ENCODE assay signal across 13 cellular contexts in the genomic region with DNA sequence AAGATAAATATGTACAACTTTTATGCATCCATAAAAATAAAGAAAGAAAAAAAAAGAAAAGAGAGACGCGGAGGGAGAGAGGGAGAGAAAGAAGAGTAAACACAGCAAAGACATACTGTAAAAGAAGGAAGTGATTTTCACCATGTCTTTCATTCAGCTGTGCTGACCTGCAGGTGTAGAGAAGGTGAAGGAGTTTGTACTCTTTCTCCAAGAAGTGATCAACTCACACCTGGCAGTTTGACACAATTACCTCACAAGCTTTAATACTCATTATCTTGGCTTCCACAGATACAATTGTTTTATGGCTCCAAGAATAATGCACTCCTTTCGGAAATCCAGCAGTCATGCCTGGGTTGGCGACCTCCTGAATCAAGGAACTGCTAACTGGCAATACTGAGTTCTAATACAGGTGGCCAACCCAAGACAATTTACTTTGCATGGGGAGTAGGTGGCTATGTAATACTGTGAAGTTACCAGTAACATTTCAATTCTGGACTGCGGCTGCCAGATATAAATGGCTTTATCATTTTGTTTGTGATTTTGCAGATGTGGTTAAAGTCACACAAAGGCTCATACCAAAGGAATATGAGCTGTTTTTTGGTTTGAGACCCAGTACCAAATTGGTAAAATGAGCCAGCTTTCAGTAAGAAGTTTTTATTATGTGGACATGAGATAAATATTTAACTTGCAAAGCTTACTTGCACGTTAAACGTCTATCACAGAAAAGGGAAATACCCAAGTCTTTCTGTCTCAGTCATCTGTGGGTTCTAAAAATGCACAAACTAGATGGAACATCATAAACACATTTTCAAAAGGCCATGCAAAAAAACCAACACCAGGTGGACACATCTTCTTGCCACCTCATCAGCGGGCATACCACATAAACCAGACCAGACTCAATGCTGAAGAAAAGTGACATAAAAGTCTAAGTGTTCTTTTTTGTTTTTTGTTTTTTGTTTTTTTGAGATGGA.
A peak's percentile ranks its signal among the peaks of the same experiment; 100 is the strongest.
DNase-seq lines count a peak whose midpoint lies in the region; ATAC-seq and TF ChIP-seq lines count a peak whose summit lies in the region.
"Had no signal": no experiment of that assay in that cellular context is flagged by ENCODE, and none has a peak within 500 bp of the region (broad histone marks: within the 10 kb centered on the region; RNA-seq: fewer than 3 reads in every experiment).

No MANE protein-coding gene starts in this region.

- H3K9me3 ChIP-seq in heart left ventricle: no peaks in the 10 kb centered on the region
- H3K9me3 ChIP-seq: psoas muscle, tibial artery had no signal

- no peak for TF ChIP-seq POLR2A in heart left ventricle (IDR thresholded peaks at IDR 0.05)

- ATAC-seq in GM19328 (IDR thresholded peaks at IDR 0.05; ENCODE audit: unreplicated experiment) (peak; percentile 55), HG02840 (IDR thresholded peaks at IDR 0.05; ENCODE audit: low FRiP score, unreplicated experiment) (peak; percentile 72), HG03521 (IDR thresholded peaks at IDR 0.05; ENCODE audit: unreplicated experiment) (peak; percentile 47), heart left ventricle (no peak)
- ATAC-seq: psoas muscle had no signal

- no peak overlapping the region for H3K4me3 ChIP-seq in heart left ventricle
- H3K4me3 ChIP-seq: psoas muscle, tibial artery had no signal

- no peak for TF ChIP-seq CTCF in heart left ventricle (IDR thresholded peaks at IDR 0.05)

- WGBS in heart left ventricle, 4 donors: 85 to 91% (median 90%) methylated on average over 8 of the region's 8 CpGs

- DNase-seq in AG08396 (ENCODE audit: low spot score) (peak; percentile 22), glomerular visceral epithelial cell (ENCODE audit: extremely low spot score) (no peak), heart left ventricle (no peak), NCI-H1417 (lab: John Stamatoyannopoulos, UW) (no peak)
- DNase-seq in stimulated activated CD4-positive, alpha-beta T cell treated with anti-CD3 and anti-CD28 coated beads, Interleukin-2, amount 100 ng/mL, for 24 hours: no peak
- DNase-seq: central memory CD4-positive, alpha-beta T cell; NCI-H1092; psoas muscle; T1000; tibial artery had no signal

- H3K27ac ChIP-seq in heart left ventricle: no peak overlapping the region
- H3K27ac ChIP-seq: psoas muscle, tibial artery had no signal

- no peaks in the 10 kb centered on the region for H3K27me3 ChIP-seq in heart left ventricle
- H3K27me3 ChIP-seq: tibial artery had no signal

- H3K4me1 ChIP-seq in heart left ventricle: peaks cover 0 to 22% (median 2%) of the 10 kb centered on the region in 12 donors
- H3K4me1 ChIP-seq: psoas muscle had no signal

- intact Hi-C loops in heart left ventricle (cut with DNase I): no loop called here

- H3K36me3 ChIP-seq in heart left ventricle: no peaks in the 10 kb centered on the region
- H3K36me3 ChIP-seq: tibial artery had no signal

Comparison
In these comparisons a context has a peak if more than half of its experiments do, and no peak if none do; other contexts are left out.
1. ATAC-seq: peak in GM19328 (single experiment), HG02840 (single experiment) and HG03521 (single experiment); none in heart left ventricle (0 of 4).